ENCODE assay signal across 9 cellular contexts in the genomic region with DNA sequence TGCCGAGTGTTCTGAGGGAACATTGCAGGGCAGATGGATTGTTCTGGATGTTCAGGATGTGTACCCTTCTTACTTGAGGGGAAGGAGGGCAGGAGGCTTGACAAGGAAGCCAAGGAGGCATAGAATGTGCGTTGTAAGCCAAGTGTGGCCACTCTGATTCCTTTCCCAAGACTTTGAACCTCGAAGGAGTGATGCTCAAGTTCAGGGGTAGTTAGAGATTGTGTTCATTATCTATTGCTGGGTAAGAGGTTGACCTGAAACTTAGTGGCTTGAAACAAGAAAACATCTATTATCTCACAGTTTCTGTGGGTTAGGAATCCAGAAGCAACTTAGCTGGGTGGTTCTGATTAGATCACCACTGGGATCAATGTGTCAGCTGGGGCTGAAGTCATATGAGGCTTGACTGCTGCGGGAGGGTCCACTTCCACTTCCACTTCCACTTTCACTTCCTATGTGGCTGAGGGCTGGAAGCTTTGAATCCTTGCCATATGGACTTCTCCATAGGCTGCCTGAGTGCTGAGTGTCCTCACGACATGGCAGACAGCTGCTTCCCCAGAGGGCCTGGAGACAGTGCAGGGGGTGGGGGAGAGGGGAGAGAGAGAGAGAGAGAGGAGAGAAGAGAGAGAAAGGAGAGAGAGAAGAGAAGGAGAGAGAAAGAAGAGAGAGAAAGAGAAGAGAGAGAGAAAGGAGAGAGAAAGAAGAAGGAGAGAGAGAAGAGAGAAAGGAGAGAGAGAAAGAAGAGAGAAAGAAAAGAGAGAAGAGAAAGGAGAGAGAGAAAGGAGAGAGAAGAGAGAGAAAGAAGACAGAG. TPM values are rescaled to one million over a fixed set of nuclear protein-coding genes. Genes with fewer than 3 reads are reported as not detected.
A peak's percentile ranks its signal among the peaks of the same experiment; 100 is the strongest.
DNase-seq lines count a peak whose midpoint lies in the region; ATAC-seq and TF ChIP-seq lines count a peak whose summit lies in the region.
"Had no signal": no experiment of that assay in that cellular context is flagged by ENCODE, and none has a peak within 500 bp of the region (broad histone marks: within the 10 kb centered on the region; RNA-seq: fewer than 3 reads in every experiment).

No MANE protein-coding gene starts in this region.

- H3K4me1 ChIP-seq in tibial artery, result no peaks in the 10 kb centered on the region
- H3K4me1 ChIP-seq in SJCRH30, result no peaks in the 10 kb centered on the region

- DNase-seq in activated naive CD4-positive, alpha-beta T cell treated with anti-CD3 and anti-CD28 coated beads for 36 hours, result peak; percentile 35
- no peak for DNase-seq in activated naive CD4-positive, alpha-beta T cell (lab: John Stamatoyannopoulos, UW)
- DNase-seq in tibial artery, result peak; percentile 57 to 70
- DNase-seq in NCI-H748 (lab: John Stamatoyannopoulos, UW; ENCODE audit: unreplicated experiment), result no peak
- no peak for DNase-seq in NCI-H69 (lab: John Stamatoyannopoulos, UW)
- no peak for DNase-seq in SJCRH30
- DNase-seq: NCI-H2081 had no signal

- peaks cover 18% of the 10 kb centered on the region for H3K27me3 Mint-ChIP-seq in activated naive CD4-positive, alpha-beta T cell treated with anti-CD3 and anti-CD28 coated beads for 36 hours (ENCODE audit: low read depth)
- peaks cover 7% of the 10 kb centered on the region for H3K27me3 Mint-ChIP-seq in dendritic cell treated with granulocyte-macrophage colony-stimulating factor and Interleukin-4, amounts not matched to agents 40 ng/mL and 50 ng/mL, for 4 days

- H3K9me3 Mint-ChIP-seq in activated naive CD4-positive, alpha-beta T cell treated with anti-CD3 and anti-CD28 coated beads for 36 hours, result no peaks in the 10 kb centered on the region
- H3K9me3 Mint-ChIP-seq in dendritic cell treated with granulocyte-macrophage colony-stimulating factor and Interleukin-4, amounts not matched to agents 40 ng/mL and 50 ng/mL, for 4 days, result no peaks in the 10 kb centered on the region

- no peak overlapping the region for H3K27ac Mint-ChIP-seq in activated naive CD4-positive, alpha-beta T cell treated with anti-CD3 and anti-CD28 coated beads for 36 hours
- H3K27ac Mint-ChIP-seq in dendritic cell treated with granulocyte-macrophage colony-stimulating factor and Interleukin-4, amounts not matched to agents 40 ng/mL and 50 ng/mL, for 4 days, result peak overlapping the region; percentile 88

- intact Hi-C loops in activated naive CD4-positive, alpha-beta T cell treated with anti-CD3 and anti-CD28 coated beads for 36 hours (cut with micrococcal nuclease), result no loop called here
- intact Hi-C loops in dendritic cell treated with granulocyte-macrophage colony-stimulating factor and Interleukin-4, amounts not matched to agents 40 ng/mL and 50 ng/mL, for 4 days (cut with micrococcal nuclease), result loop anchor here (10.0 kb wide), 1 partner anchor 86 kb away; a partner anchor contains a TSS
- intact Hi-C loops in tibial artery (cut with DNase I; ENCODE audit: low total_unique reads), result loop anchor here (10.0 kb wide), 1 partner anchor 64 kb away; no protein-coding TSS in a partner anchor

- H3K36me3 Mint-ChIP-seq in activated naive CD4-positive, alpha-beta T cell treated with anti-CD3 and anti-CD28 coated beads for 36 hours (ENCODE audit: low read depth), result no peaks in the 10 kb centered on the region
- no peaks in the 10 kb centered on the region for H3K36me3 Mint-ChIP-seq in dendritic cell treated with granulocyte-macrophage colony-stimulating factor and Interleukin-4, amounts not matched to agents 40 ng/mL and 50 ng/mL, for 4 days (ENCODE audit: low read depth)

- H3K27ac ChIP-seq in tibial artery (no peak overlapping the region), SJCRH30 (no peak overlapping the region)

- TF ChIP-seq CTCF in tibial artery (IDR thresholded peaks at IDR 0.05), result no peak

- CTCF ChIA-PET in activated naive CD4-positive, alpha-beta T cell treated with anti-CD3 and anti-CD28 coated beads for 36 hours (lab: Charles Lee), result interaction anchor here (0.6 kb wide), 1 partner anchor 622 kb away, joined by 5 read pairs; no protein-coding TSS in a partner anchor

- H3K4me3 ChIP-seq in tibial artery (no peak overlapping the region), SJCRH30 (no peak overlapping the region)

- ATAC-seq in HG03280 (IDR thresholded peaks at IDR 0.05; ENCODE audit: unreplicated experiment), result peak; percentile 49

- no peaks in the 10 kb centered on the region for H3K9me3 ChIP-seq in tibial artery
- H3K9me3 ChIP-seq in SJCRH30 (replicated peaks), result no peaks in the 10 kb centered on the region

- H3K36me3 ChIP-seq in tibial artery (no peaks in the 10 kb centered on the region), SJCRH30 (no peaks in the 10 kb centered on the region)

- no peak overlapping the region for H3K4me3 Mint-ChIP-seq in activated naive CD4-positive, alpha-beta T cell treated with anti-CD3 and anti-CD28 coated beads for 36 hours
- H3K4me3 Mint-ChIP-seq in dendritic cell treated with granulocyte-macrophage colony-stimulating factor and Interleukin-4, amounts not matched to agents 40 ng/mL and 50 ng/mL, for 4 days, result peak overlapping the region; percentile 32

- H3K27me3 ChIP-seq in tibial artery (peaks cover 0 to 11% of the 10 kb centered on the region in 2 donors), SJCRH30 (peaks cover 16% of the 10 kb centered on the region)

- H3K4me1 Mint-ChIP-seq in activated naive CD4-positive, alpha-beta T cell treated with anti-CD3 and anti-CD28 coated beads for 36 hours (ENCODE audit: low read depth), result peaks cover 7% of the 10 kb centered on the region
- H3K4me1 Mint-ChIP-seq in dendritic cell treated with granulocyte-macrophage colony-stimulating factor and Interleukin-4, amounts not matched to agents 40 ng/mL and 50 ng/mL, for 4 days (ENCODE audit: low read depth), result peaks cover 89% of the 10 kb centered on the region

RNA-seq across cellular contexts. Expression of a gene that starts 6.9 kb away (rescaled TPM):
- 1 to 10 TPM; 6.1 to 6.3 TPM for total RNA-seq in activated naive CD4-positive, alpha-beta T cell treated with anti-CD3 and anti-CD28 coated beads for 36 hours
- total RNA-seq in SJCRH30 (2014; rRNA removed; shearing (Covaris generic)), result 0.10 and 0.12 TPM in 2 replicates

RNA-seq across cellular contexts. Expression of a gene that starts 21.5 kb away (rescaled TPM):
- 1 to 10 TPM; 4.4 to 5.1 TPM for total RNA-seq in activated naive CD4-positive, alpha-beta T cell treated with anti-CD3 and anti-CD28 coated beads for 36 hours
- 49.5 and 50.5 TPM in 2 replicates for total RNA-seq in SJCRH30 (2014; rRNA removed; shearing (Covaris generic))

Comparison
In these comparisons a context has a peak if more than half of its experiments do, and no peak if none do; other contexts are left out.
1. DNase-seq: peak in activated naive CD4-positive, alpha-beta T cell treated with anti-CD3 and anti-CD28 coated beads for 36 hours (single experiment) and tibial artery (2 of 2); none in activated naive CD4-positive, alpha-beta T cell (0 of 4), NCI-H748 (single experiment), NCI-H69 (single experiment) and SJCRH30 (0 of 2).